1 cellular context compared by ENCODE assay signal in the genomic region with DNA sequence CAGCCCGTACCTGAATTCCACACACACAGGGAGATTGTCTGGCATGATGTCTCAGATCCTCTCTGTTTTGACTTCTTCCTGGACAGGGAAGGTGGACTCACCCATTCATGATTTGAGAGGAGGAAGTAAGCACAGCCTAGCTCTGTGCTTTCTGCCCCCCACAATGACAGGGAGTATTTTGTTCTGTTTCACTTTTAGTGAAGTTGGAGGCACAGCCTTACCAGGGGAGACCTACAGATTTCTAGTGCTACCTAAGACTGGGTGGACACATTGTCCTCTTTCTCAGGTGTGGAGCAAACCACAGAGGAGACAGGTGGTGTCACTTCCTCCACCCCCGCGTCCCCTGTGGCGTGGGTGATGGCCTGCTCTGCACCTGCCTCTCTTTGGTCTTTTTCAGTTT.
TF ChIP-seq lines count a peak whose summit lies in the region.

No MANE protein-coding gene starts in this region.

TF ChIP-seq in SK-N-SH treated with all-trans-retinoic acid at 6 μM for 48 hours, 23 proteins besides CTCF, POLR2A, EP300 and RAD21 (continued from another document):
- TF ChIP-seq, protein P1, sequence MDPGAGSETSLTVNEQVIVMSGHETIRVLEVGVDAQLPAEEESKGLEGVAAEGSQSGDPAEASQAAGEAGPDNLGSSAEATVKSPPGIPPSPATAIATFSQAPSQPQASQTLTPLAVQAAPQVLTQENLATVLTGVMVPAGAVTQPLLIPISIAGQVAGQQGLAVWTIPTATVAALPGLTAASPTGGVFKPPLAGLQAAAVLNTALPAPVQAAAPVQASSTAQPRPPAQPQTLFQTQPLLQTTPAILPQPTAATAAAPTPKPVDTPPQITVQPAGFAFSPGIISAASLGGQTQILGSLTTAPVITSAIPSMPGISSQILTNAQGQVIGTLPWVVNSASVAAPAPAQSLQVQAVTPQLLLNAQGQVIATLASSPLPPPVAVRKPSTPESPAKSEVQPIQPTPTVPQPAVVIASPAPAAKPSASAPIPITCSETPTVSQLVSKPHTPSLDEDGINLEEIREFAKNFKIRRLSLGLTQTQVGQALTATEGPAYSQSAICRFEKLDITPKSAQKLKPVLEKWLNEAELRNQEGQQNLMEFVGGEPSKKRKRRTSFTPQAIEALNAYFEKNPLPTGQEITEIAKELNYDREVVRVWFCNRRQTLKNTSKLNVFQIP (CRISPR knock-in tag; IDR thresholded peaks at IDR 0.05; ENCODE audit: borderline replicate concordance, low read depth), result no peak
- TF ChIP-seq SNAI2 (CRISPR knock-in tag; IDR thresholded peaks at IDR 0.05), result no peak
